Comparison of ENCODE assay signal across 1 cellular context in the genomic region with DNA sequence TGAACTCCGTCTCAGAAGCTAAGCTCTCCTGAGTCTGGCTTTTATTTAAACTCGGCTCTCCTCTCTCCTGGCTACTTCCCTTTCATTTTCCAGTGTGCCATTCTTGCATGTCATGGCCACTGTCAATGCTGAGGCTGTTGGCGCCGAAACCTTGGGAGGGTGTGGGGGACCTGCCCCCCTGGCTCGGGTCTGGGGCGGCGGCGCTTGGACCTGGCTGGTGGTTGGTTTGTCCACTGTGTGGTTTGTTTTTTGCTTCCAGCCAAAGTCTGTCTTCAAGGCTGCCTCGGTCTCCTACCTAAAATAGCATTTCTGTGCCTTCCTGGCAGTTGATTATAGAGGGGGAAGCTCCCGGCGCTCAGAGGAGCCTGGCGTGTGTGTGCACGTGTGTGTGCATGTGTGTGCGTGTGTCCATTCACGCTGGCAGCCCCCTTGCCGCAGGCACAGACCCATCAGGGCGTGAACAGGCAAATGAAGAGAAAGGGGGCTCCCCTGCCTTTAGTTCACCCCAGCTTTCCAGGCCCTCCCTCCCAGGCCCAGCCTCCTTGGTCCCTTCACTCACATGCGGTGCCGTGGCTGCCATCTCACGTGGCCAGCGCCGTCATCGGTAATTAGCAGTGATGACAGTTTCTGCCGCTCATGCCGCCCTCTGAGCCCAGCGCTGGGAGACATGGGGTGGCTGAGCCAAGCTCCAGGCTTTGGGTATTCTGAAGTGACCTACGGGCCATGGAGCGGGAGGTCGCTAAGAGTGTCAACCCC.
A peak's percentile ranks its signal among the peaks of the same experiment; 100 is the strongest.
TF ChIP-seq lines count a peak whose summit lies in the region.

No MANE protein-coding gene starts in this region.

TF ChIP-seq in K562, 482 proteins besides CTCF, POLR2A, EP300 and RAD21 (continued from another document and continues in another):
- TF ChIP-seq, protein P1, sequence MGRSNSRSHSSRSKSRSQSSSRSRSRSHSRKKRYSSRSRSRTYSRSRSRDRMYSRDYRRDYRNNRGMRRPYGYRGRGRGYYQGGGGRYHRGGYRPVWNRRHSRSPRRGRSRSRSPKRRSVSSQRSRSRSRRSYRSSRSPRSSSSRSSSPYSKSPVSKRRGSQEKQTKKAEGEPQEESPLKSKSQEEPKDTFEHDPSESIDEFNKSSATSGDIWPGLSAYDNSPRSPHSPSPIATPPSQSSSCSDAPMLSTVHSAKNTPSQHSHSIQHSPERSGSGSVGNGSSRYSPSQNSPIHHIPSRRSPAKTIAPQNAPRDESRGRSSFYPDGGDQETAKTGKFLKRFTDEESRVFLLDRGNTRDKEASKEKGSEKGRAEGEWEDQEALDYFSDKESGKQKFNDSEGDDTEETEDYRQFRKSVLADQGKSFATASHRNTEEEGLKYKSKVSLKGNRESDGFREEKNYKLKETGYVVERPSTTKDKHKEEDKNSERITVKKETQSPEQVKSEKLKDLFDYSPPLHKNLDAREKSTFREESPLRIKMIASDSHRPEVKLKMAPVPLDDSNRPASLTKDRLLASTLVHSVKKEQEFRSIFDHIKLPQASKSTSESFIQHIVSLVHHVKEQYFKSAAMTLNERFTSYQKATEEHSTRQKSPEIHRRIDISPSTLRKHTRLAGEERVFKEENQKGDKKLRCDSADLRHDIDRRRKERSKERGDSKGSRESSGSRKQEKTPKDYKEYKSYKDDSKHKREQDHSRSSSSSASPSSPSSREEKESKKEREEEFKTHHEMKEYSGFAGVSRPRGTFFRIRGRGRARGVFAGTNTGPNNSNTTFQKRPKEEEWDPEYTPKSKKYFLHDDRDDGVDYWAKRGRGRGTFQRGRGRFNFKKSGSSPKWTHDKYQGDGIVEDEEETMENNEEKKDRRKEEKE (IDR thresholded peaks at IDR 0.05; ENCODE audit: borderline replicate concordance in 1 of 2, control insufficient read depth in 1 of 2, low read depth in 2 of 2, low read length in 1 of 2) = no peak
- TF ChIP-seq LCOR (CRISPR knock-in tag; IDR thresholded peaks at IDR 0.05) (0 out of 2 replicates have a peak, but pooled peaks have one; percentile 58), E2F3 (CRISPR knock-in tag; IDR thresholded peaks at IDR 0.05) (no peak), ZNF311 (CRISPR knock-in tag; IDR thresholded peaks at IDR 0.05) (no peak), ADNP (tag; IDR thresholded peaks at IDR 0.05) (no peak), RBM22 (IDR thresholded peaks at IDR 0.05; ENCODE audit: low read depth, low read length, poor library complexity, severe bottlenecking) (no peak), NUFIP1 (IDR thresholded peaks at IDR 0.05; ENCODE audit: partially characterized antibody) (no peak), ZNF707 (CRISPR knock-in tag; conservative IDR thresholded peaks at IDR 0.05) (no peak), GABPB2 (CRISPR knock-in tag; conservative IDR thresholded peaks at IDR 0.05) (no peak), U2AF2 (optimal IDR thresholded peaks at IDR 0.05; ENCODE audit: low read depth, low read length) (no peak), KLF1 (tag; IDR thresholded peaks at IDR 0.05) (no peak), NEUROD1 (IDR thresholded peaks at IDR 0.05; ENCODE audit: borderline replicate concordance, low read depth, low read length, partially characterized antibody) (no peak), RBM25 (IDR thresholded peaks at IDR 0.05; ENCODE audit: low read depth, low read length, severe bottlenecking) (no peak), ZNF282 (CRISPR knock-in tag; IDR thresholded peaks at IDR 0.05) (no peak), SRSF9 (IDR thresholded peaks at IDR 0.05; ENCODE audit: borderline replicate concordance, low read depth, low read length) (no peak), NFRKB (IDR thresholded peaks at IDR 0.05; ENCODE audit: low read depth) (peak; percentile 68; the same call in 1 of the 2 replicates), RUNX1 (IDR thresholded peaks at IDR 0.05; ENCODE audit: low read depth) (no peak), ELF2 (CRISPR knock-in tag; IDR thresholded peaks at IDR 0.05) (no peak), ZNF174 (CRISPR knock-in tag; IDR thresholded peaks at IDR 0.05) (no peak), IRF2 (CRISPR knock-in tag; IDR thresholded peaks at IDR 0.05) (no peak), TSC22D4 (tag; IDR thresholded peaks at IDR 0.05) (no peak), ZC3H11A (IDR thresholded peaks at IDR 0.05; ENCODE audit: low read depth, low read length) (no peak), ERF (CRISPR knock-in tag; IDR thresholded peaks at IDR 0.05) (no peak), EP400 (IDR thresholded peaks at IDR 0.05) (peak; percentile 92), TFAM (CRISPR knock-in tag; conservative IDR thresholded peaks at IDR 0.05) (no peak), CHCHD3 (CRISPR knock-in tag; IDR thresholded peaks at IDR 0.05) (no peak), ZNF23 (CRISPR knock-in tag; IDR thresholded peaks at IDR 0.05) (no peak), CEBPB (tag; IDR thresholded peaks at IDR 0.05) (no peak), KDM4B (IDR thresholded peaks at IDR 0.05; ENCODE audit: borderline replicate concordance in 2 of 2, low read depth in 1 of 2) (no peak), NR3C1 (CRISPR knock-in tag; IDR thresholded peaks at IDR 0.05) (no peak), JUN (IDR thresholded peaks at IDR 0.05; ENCODE audit: borderline replicate concordance, low read depth, low read length) (peak; percentile 52; the same call in 1 of the 2 replicates), JUN (CRISPR knock-in tag; IDR thresholded peaks at IDR 0.05; ENCODE audit: borderline replicate concordance) (no peak), DPF2 (IDR thresholded peaks at IDR 0.05) (peak; percentile 8), JUND (IDR thresholded peaks at IDR 0.05; ENCODE audit: borderline replicate concordance, low read depth, low read length) (peak; percentile 61; the same call in 1 of the 2 replicates), JUND (tag; IDR thresholded peaks at IDR 0.05; ENCODE audit: borderline replicate concordance, low read depth, low read length) (peak; percentile 41; the same call in 1 of the 3 replicates), ZEB2 (IDR thresholded peaks at IDR 0.05) (no peak), PHF20 (IDR thresholded peaks at IDR 0.05; ENCODE audit: partially characterized antibody) (no peak), EZH2 (IDR thresholded peaks at IDR 0.05; ENCODE audit: borderline replicate concordance, low read depth, low read length) (no peak), EWSR1 (IDR thresholded peaks at IDR 0.05; ENCODE audit: borderline replicate concordance, low read depth, partially characterized antibody) (no peak), TOE1 (IDR thresholded peaks at IDR 0.05; ENCODE audit: borderline replicate concordance) (0 out of 2 replicates have a peak, but pooled peaks have one; percentile 20), TOE1 (CRISPR knock-in tag; IDR thresholded peaks at IDR 0.05; ENCODE audit: borderline replicate concordance, low read depth) (no peak), NR2C2 (CRISPR knock-in tag; IDR thresholded peaks at IDR 0.05) (0 out of 2 replicates have a peak, but pooled peaks have one; percentile 40), NR2C2 (tag; IDR thresholded peaks at IDR 0.05) (no peak), SP2 (IDR thresholded peaks at IDR 0.05; ENCODE audit: extremely low read depth, low read depth, low read length, poor library complexity, severe bottlenecking) (no peak), TAF1 (IDR thresholded peaks at IDR 0.05; ENCODE audit: control insufficient read depth, extremely low read depth, insufficient read depth, low read length, severe bottlenecking) (peak; percentile 36), ZC3H4 (CRISPR knock-in tag; IDR thresholded peaks at IDR 0.05; ENCODE audit: borderline replicate concordance) (no peak), TAF7 (tag; IDR thresholded peaks at IDR 0.05) (no peak), STAT5A (IDR thresholded peaks at IDR 0.05; ENCODE audit: borderline replicate concordance, low read length) (no peak), FOXK1 (CRISPR knock-in tag; IDR thresholded peaks at IDR 0.05; ENCODE audit: borderline replicate concordance) (0 out of 2 replicates have a peak, but pooled peaks have one; percentile 88), ZNF436 (CRISPR knock-in tag; IDR thresholded peaks at IDR 0.05) (no peak), RB1 (IDR thresholded peaks at IDR 0.05; ENCODE audit: low read depth) (no peak; the same call in 1 of the 2 replicates), ZNF561 (CRISPR knock-in tag; conservative IDR thresholded peaks at IDR 0.05) (no peak)
- TF ChIP-seq, protein P2, sequence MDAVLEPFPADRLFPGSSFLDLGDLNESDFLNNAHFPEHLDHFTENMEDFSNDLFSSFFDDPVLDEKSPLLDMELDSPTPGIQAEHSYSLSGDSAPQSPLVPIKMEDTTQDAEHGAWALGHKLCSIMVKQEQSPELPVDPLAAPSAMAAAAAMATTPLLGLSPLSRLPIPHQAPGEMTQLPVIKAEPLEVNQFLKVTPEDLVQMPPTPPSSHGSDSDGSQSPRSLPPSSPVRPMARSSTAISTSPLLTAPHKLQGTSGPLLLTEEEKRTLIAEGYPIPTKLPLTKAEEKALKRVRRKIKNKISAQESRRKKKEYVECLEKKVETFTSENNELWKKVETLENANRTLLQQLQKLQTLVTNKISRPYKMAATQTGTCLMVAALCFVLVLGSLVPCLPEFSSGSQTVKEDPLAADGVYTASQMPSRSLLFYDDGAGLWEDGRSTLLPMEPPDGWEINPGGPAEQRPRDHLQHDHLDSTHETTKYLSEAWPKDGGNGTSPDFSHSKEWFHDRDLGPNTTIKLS (IDR thresholded peaks at IDR 0.05; ENCODE audit: borderline replicate concordance, low read depth) = peak; percentile 39; the same call in 1 of the 2 replicates
- TF ChIP-seq, protein P3, sequence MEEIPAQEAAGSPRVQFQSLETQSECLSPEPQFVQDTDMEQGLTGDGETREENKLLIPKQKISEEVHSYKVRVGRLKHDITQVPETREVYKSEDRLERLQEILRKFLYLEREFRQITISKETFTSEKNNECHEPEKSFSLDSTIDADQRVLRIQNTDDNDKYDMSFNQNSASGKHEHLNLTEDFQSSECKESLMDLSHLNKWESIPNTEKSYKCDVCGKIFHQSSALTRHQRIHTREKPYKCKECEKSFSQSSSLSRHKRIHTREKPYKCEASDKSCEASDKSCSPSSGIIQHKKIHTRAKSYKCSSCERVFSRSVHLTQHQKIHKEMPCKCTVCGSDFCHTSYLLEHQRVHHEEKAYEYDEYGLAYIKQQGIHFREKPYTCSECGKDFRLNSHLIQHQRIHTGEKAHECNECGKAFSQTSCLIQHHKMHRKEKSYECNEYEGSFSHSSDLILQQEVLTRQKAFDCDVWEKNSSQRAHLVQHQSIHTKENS (CRISPR knock-in tag; IDR thresholded peaks at IDR 0.05) = no peak
- TF ChIP-seq, protein P4, sequence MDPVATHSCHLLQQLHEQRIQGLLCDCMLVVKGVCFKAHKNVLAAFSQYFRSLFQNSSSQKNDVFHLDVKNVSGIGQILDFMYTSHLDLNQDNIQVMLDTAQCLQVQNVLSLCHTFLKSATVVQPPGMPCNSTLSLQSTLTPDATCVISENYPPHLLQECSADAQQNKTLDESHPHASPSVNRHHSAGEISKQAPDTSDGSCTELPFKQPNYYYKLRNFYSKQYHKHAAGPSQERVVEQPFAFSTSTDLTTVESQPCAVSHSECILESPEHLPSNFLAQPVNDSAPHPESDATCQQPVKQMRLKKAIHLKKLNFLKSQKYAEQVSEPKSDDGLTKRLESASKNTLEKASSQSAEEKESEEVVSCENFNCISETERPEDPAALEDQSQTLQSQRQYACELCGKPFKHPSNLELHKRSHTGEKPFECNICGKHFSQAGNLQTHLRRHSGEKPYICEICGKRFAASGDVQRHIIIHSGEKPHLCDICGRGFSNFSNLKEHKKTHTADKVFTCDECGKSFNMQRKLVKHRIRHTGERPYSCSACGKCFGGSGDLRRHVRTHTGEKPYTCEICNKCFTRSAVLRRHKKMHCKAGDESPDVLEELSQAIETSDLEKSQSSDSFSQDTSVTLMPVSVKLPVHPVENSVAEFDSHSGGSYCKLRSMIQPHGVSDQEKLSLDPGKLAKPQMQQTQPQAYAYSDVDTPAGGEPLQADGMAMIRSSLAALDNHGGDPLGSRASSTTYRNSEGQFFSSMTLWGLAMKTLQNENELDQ (CRISPR knock-in tag; IDR thresholded peaks at IDR 0.05; ENCODE audit: borderline replicate concordance) = no peak
- TF ChIP-seq, protein P5, sequence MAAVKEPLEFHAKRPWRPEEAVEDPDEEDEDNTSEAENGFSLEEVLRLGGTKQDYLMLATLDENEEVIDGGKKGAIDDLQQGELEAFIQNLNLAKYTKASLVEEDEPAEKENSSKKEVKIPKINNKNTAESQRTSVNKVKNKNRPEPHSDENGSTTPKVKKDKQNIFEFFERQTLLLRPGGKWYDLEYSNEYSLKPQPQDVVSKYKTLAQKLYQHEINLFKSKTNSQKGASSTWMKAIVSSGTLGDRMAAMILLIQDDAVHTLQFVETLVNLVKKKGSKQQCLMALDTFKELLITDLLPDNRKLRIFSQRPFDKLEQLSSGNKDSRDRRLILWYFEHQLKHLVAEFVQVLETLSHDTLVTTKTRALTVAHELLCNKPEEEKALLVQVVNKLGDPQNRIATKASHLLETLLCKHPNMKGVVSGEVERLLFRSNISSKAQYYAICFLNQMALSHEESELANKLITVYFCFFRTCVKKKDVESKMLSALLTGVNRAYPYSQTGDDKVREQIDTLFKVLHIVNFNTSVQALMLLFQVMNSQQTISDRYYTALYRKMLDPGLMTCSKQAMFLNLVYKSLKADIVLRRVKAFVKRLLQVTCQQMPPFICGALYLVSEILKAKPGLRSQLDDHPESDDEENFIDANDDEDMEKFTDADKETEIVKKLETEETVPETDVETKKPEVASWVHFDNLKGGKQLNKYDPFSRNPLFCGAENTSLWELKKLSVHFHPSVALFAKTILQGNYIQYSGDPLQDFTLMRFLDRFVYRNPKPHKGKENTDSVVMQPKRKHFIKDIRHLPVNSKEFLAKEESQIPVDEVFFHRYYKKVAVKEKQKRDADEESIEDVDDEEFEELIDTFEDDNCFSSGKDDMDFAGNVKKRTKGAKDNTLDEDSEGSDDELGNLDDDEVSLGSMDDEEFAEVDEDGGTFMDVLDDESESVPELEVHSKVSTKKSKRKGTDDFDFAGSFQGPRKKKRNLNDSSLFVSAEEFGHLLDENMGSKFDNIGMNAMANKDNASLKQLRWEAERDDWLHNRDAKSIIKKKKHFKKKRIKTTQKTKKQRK (IDR thresholded peaks at IDR 0.05; ENCODE audit: borderline replicate concordance, low read depth, low read length) = no peak
- TF ChIP-seq, protein P6, sequence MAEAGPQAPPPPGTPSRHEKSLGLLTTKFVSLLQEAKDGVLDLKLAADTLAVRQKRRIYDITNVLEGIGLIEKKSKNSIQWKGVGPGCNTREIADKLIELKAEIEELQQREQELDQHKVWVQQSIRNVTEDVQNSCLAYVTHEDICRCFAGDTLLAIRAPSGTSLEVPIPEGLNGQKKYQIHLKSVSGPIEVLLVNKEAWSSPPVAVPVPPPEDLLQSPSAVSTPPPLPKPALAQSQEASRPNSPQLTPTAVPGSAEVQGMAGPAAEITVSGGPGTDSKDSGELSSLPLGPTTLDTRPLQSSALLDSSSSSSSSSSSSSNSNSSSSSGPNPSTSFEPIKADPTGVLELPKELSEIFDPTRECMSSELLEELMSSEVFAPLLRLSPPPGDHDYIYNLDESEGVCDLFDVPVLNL (CRISPR knock-in tag; IDR thresholded peaks at IDR 0.05; ENCODE audit: low read depth) = peak; percentile 34; the same call in 1 of the 2 replicates
- TF ChIP-seq, protein P7, sequence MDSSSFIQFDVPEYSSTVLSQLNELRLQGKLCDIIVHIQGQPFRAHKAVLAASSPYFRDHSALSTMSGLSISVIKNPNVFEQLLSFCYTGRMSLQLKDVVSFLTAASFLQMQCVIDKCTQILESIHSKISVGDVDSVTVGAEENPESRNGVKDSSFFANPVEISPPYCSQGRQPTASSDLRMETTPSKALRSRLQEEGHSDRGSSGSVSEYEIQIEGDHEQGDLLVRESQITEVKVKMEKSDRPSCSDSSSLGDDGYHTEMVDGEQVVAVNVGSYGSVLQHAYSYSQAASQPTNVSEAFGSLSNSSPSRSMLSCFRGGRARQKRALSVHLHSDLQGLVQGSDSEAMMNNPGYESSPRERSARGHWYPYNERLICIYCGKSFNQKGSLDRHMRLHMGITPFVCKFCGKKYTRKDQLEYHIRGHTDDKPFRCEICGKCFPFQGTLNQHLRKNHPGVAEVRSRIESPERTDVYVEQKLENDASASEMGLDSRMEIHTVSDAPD (CRISPR knock-in tag; IDR thresholded peaks at IDR 0.05) = no peak
